ENCODE assay signal across 22 cellular contexts in the genomic region with DNA sequence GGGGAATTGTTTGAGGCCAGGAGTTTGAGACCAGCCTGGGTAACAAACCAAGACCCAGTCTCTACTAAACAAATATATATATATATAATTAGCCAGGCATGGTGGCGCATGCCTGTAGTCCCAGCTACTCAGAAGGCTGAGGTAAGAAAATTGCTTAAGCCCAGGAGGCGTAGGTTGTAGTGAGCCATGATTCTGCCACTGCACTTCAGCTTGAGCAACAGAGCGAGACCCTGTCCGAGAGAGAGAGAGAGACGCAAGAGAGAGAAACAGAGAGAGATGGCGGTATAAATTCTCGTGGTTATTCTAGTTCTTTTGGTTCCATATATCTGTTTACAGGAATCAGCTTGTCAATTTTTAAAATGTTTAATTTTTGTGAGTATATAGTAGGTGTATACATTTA.
"Had no signal": no experiment of that assay in that cellular context is flagged by ENCODE, and none has a peak within 500 bp of the region (broad histone marks: within the 10 kb centered on the region; RNA-seq: fewer than 3 reads in every experiment).

No MANE protein-coding gene starts in this region.

- H3K27ac ChIP-seq: coronary artery, dorsolateral prefrontal cortex, esophagus muscularis mucosa, foreskin keratinocyte, gastroesophageal sphincter, heart left ventricle, hepatocyte, left lung, lower lobe of right lung had no signal

- H3K4me3 ChIP-seq: coronary artery, dorsolateral prefrontal cortex, esophagus muscularis mucosa, gastroesophageal sphincter, heart left ventricle, hepatocyte, left lung, lower lobe of right lung, mucosa of descending colon had no signal

- H3K4me1 ChIP-seq: foreskin keratinocyte had no signal

- ATAC-seq: foreskin keratinocyte, gastroesophageal sphincter, heart left ventricle, left colon, left lung, left ventricle myocardium superior, lower lobe of right lung, mucosa of descending colon had no signal

- H3K27me3 ChIP-seq: dorsolateral prefrontal cortex, esophagus muscularis mucosa, gastroesophageal sphincter, heart left ventricle, hepatocyte, left lung had no signal

- DNase-seq: dermis blood vessel endothelial cell; dorsolateral prefrontal cortex; effector CD4-positive, alpha-beta T cell; effector memory CD4-positive, alpha-beta T cell; foreskin keratinocyte; heart left ventricle; hypothalamus; immature natural killer cell; islet precursor cell; kidney; kidney glomerular epithelial cell; left colon; left lung; left ventricle myocardium superior; lower lobe of right lung; mesenchymal stem cell; mucosa of descending colon; naive B cell had no signal

- H3K36me3 ChIP-seq: esophagus muscularis mucosa, gastroesophageal sphincter, heart left ventricle, lower lobe of right lung had no signal

- H3K9me3 ChIP-seq: esophagus muscularis mucosa, left lung, lower lobe of right lung, mucosa of descending colon had no signal
